In the genomic region with DNA sequence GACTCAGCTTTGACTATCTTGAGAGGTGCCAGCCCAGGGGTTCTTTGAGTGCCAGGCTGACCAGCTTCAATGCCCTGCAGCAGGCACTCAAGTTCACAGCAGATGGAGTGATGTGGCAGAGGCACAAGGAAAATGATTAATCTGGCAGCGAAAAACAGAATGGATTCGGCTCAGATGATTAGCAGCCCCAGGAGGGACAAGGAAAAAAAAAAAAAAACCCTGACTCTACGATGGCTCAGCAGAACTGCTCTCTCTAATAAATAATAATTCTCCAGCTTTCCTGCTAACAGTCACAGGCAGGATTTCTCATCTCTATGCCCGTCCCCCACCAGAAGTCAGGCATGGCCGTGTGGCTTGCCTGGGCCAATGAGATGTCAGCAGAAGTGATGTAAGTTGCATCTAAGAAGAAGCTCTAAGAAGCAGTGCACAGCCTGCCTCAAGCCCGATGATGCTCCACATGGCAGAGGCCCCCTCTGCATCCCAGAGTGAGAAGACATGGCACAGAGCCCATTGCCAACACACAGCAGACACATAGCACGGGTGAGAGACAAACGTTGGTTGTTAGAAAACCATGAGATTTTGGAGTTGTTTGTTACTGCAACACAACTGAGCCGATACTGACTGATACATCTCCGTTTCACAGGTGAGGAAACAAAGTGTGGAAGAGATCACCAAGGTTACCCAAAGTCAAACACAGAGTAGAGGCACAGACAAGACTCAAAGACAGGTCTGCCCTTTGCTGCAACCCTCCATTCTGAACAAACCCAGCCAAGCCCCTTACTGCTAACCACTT, we compare ENCODE assay signal across 11 cellular contexts.
DNase-seq lines count a peak whose midpoint lies in the region; ATAC-seq and TF ChIP-seq lines count a peak whose summit lies in the region.
"Had no signal": no experiment of that assay in that cellular context is flagged by ENCODE, and none has a peak within 500 bp of the region (broad histone marks: within the 10 kb centered on the region; RNA-seq: fewer than 3 reads in every experiment).

No MANE protein-coding gene starts in this region.

- TF ChIP-seq CTCF in cardiac fibroblast (IDR thresholded peaks at IDR 0.05; ENCODE audit: low read depth, low read length) (no peak), lower leg skin (IDR thresholded peaks at IDR 0.05) (no peak)

- no peak overlapping the region for H2BK120ac ChIP-seq in mesenchymal stem cell (ENCODE audit: low read depth, low read length)

- no peaks in the 10 kb centered on the region for H3K27me3 ChIP-seq in mesenchymal stem cell (ENCODE audit: control insufficient read depth in 1 of 2, insufficient read depth in 1 of 2, low read length in 2 of 2)
- H3K27me3 ChIP-seq: SJSA1 had no signal

- H3K18ac ChIP-seq in mesenchymal stem cell (ENCODE audit: low read depth in 1 of 2, low read length in 2 of 2), result peak overlapping the region in 1 of 2 experiments; percentile 41

- peak overlapping the region; percentile 19 for H3K9ac ChIP-seq in mesenchymal stem cell (ENCODE audit: low read length)

- H3K4ac ChIP-seq in mesenchymal stem cell (ENCODE audit: low read depth in 1 of 2, low read length in 2 of 2), result peak overlapping the region; percentile 16 to 47

- no peak overlapping the region for H2BK15ac ChIP-seq in mesenchymal stem cell (ENCODE audit: low read depth, poor library complexity, severe bottlenecking)

- H2AK5ac ChIP-seq in mesenchymal stem cell (ENCODE audit: low read length, severe bottlenecking), result peak overlapping the region; percentile 14

- H3K14ac ChIP-seq in mesenchymal stem cell (ENCODE audit: low read length in 2 of 2), result no peak overlapping the region

- peak overlapping the region; percentile 39 for H3K27ac ChIP-seq in mesenchymal stem cell (ENCODE audit: low read length, poor library complexity, severe bottlenecking)
- H3K27ac ChIP-seq: SJSA1 had no signal

- no peak overlapping the region for H2AFZ ChIP-seq in mesenchymal stem cell (ENCODE audit: low read depth, low read length)

- DNase-seq in Ammon's horn (ENCODE audit: low spot score) (peak; percentile 67), NCI-H1694 treated with DMSO at 0.1 percent for 48 hours (lab: John Stamatoyannopoulos, UW) (peak; percentile 55), cardiac fibroblast (ENCODE audit: low read depth in 2 of 2) (peak; percentile 70 to 84), mesenchymal stem cell (peak; percentile 45), NCI-H1105 treated with DMSO at 0.1 percent for 48 hours (lab: John Stamatoyannopoulos, UW) (no peak), lower leg skin (ENCODE audit: low spot score in 2 of 2) (no peak), NCI-H2107 (lab: John Stamatoyannopoulos, UW) (no peak)
- DNase-seq: activated CD8-positive, alpha-beta memory T cell treated with anti-CD3 and anti-CD28 coated beads for 24 hours; NCI-H1092 treated with DMSO at 0.1 percent for 48 hours had no signal

- H2BK5ac ChIP-seq in mesenchymal stem cell (ENCODE audit: low read depth, low read length, poor library complexity, severe bottlenecking), result no peak overlapping the region

- H3K4me3 ChIP-seq in cardiac fibroblast (replicated peaks in 1 of 2; ENCODE audit: low read depth in 2 of 2, low read length in 2 of 2) (no peak overlapping the region), mesenchymal stem cell (ENCODE audit: insufficient read depth in 1 of 2, low read depth in 1 of 2, low read length in 2 of 2) (no peak overlapping the region), lower leg skin (ENCODE audit: low read depth, poor library complexity, severe bottlenecking) (no peak overlapping the region)
- H3K4me3 ChIP-seq: SJSA1 had no signal

- no peak for ATAC-seq in GM18519 (IDR thresholded peaks at IDR 0.05; ENCODE audit: low FRiP score, unreplicated experiment)

- no peak for TF ChIP-seq POLR2A in lower leg skin (IDR thresholded peaks at IDR 0.05)

- H3K23ac ChIP-seq in mesenchymal stem cell (ENCODE audit: low read length in 2 of 2), result no peak overlapping the region

- peak overlapping the region; percentile 14 for H4K91ac ChIP-seq in mesenchymal stem cell (ENCODE audit: low read length)

- H3K79me1 ChIP-seq in mesenchymal stem cell (replicated peaks; ENCODE audit: low read length, poor library complexity, severe bottlenecking), result no peaks in the 10 kb centered on the region

- 86% methylated on average over 8 of the region's 10 CpGs for WGBS in mesenchymal stem cell
- 48 to 56% methylated on average over 10 of the region's 10 CpGs for WGBS in lower leg skin, 2 donors

- H3K9me3 ChIP-seq in mesenchymal stem cell (ENCODE audit: control insufficient read depth, low read length), result peaks cover 9% of the 10 kb centered on the region

- intact Hi-C loops in lower leg skin (cut with DNase I; ENCODE audit: low total_unique reads), result no loop called here

- H2BK12ac ChIP-seq in mesenchymal stem cell (ENCODE audit: low read length in 2 of 2), result peak overlapping the region; percentile 80 to 84

- H3K36me3 ChIP-seq in mesenchymal stem cell (ENCODE audit: control insufficient read depth in 1 of 2, insufficient read depth in 2 of 2, low read depth in 1 of 2, low read length in 2 of 2), result no peaks in the 10 kb centered on the region
- H3K36me3 ChIP-seq: SJSA1 had no signal

- peaks cover 41% of the 10 kb centered on the region for H3K4me1 ChIP-seq in mesenchymal stem cell (ENCODE audit: control insufficient read depth, insufficient read depth, low read depth, low read length)

- H3K4me2 ChIP-seq in mesenchymal stem cell (ENCODE audit: low read length, poor library complexity, severe bottlenecking), result no peak overlapping the region

- H4K8ac ChIP-seq in mesenchymal stem cell (ENCODE audit: low read length), result no peak overlapping the region

Comparison
In these comparisons a context has a peak if more than half of its experiments do, and no peak if none do; other contexts are left out.
1. DNase-seq: peak in Ammon's horn (single experiment), NCI-H1694 treated with DMSO at 0.1 percent for 48 hours (single experiment), cardiac fibroblast (2 of 2) and mesenchymal stem cell (single experiment); none in NCI-H1105 treated with DMSO at 0.1 percent for 48 hours (single experiment), lower leg skin (0 of 2) and NCI-H2107 (single experiment).